In the genomic region with DNA sequence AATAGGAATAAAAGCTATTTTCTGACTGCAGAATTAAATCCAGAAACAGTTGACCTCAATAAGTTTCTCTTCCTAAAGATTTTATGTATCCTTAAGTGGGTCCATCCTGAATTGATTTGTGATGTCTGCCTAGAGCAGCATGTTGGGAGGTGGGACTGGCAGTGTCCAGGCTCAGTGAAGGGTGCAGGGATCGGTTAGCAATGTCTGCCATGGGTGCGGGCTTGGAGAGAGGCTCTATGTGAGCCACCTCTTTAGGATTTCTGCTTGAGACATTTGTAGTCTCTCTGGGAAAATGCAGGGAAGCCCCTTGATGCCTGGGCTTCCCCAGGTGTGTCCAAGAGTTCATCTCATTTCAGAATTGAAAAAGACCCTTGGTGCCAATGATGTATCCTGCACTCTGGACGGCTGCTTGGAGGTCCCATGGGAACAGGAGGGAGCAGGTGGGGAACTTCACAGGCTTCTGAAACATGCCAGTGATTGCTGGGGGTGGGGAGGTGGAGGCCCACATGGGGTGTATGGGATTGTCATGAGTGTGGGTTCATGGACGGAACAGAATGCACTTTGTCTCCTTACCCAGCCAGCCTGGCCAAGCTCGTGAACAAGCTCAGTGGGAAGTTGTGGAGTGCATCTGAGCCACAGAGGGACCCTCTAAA, we compare ENCODE assay signal across 24 cellular contexts. TPM values are rescaled to one million over a fixed set of nuclear protein-coding genes. Genes with fewer than 3 reads are reported as not detected.
DNase-seq lines count a peak whose midpoint lies in the region; ATAC-seq lines count a peak whose summit lies in the region.
"Had no signal": no experiment of that assay in that cellular context is flagged by ENCODE, and none has a peak within 500 bp of the region (broad histone marks: within the 10 kb centered on the region; RNA-seq: fewer than 3 reads in every experiment).

No MANE protein-coding gene starts in this region.

- H3K4me1 Mint-ChIP-seq in stimulated activated memory B cell treated with anti-CD40 and anti-IgM and Interleukin-4, amounts not matched to agents 10 μg/mL and 1 μg/mL and 100 μg/mL, for 72 hours, result peaks cover 38% of the 10 kb centered on the region

- no peak for ATAC-seq in stimulated activated memory B cell treated with anti-CD40 and anti-IgM and Interleukin-4, amounts not matched to agents 10 μg/mL and 1 μg/mL and 100 μg/mL, for 72 hours
- ATAC-seq in sciatic nerve, result no peak
- ATAC-seq: activated T-cell treated with anti-CD3 and anti-CD28 coated beads, Interleukin-2, amount 50 U/mL, for 72 hours; left lobe of liver; pancreas had no signal

- peaks cover 5% of the 10 kb centered on the region for H3K9me3 Mint-ChIP-seq in stimulated activated memory B cell treated with anti-CD40 and anti-IgM and Interleukin-4, amounts not matched to agents 10 μg/mL and 1 μg/mL and 100 μg/mL, for 72 hours
- H3K9me3 Mint-ChIP-seq: activated CD4-positive, alpha-beta memory T cell treated with anti-CD3 and anti-CD28 coated beads for 36 hours; activated T-cell treated with anti-CD3 and anti-CD28 coated beads, Interleukin-2, amount 50 U/mL, for 72 hours; CD4-positive, alpha-beta T cell; dendritic cell treated with granulocyte-macrophage colony-stimulating factor and Interleukin-4, amounts not matched to agents 40 ng/mL and 50 ng/mL, for 4 days had no signal

- H3K36me3 Mint-ChIP-seq in stimulated activated memory B cell treated with anti-CD40 and anti-IgM and Interleukin-4, amounts not matched to agents 10 μg/mL and 1 μg/mL and 100 μg/mL, for 72 hours, result peaks cover 60% of the 10 kb centered on the region
- H3K36me3 Mint-ChIP-seq: activated CD4-positive, alpha-beta memory T cell treated with anti-CD3 and anti-CD28 coated beads for 36 hours had no signal

- H3K27ac Mint-ChIP-seq in stimulated activated memory B cell treated with anti-CD40 and anti-IgM and Interleukin-4, amounts not matched to agents 10 μg/mL and 1 μg/mL and 100 μg/mL, for 72 hours, result peak overlapping the region; percentile 57
- H3K27ac Mint-ChIP-seq: activated CD4-positive, alpha-beta memory T cell treated with anti-CD3 and anti-CD28 coated beads for 36 hours; activated T-cell treated with anti-CD3 and anti-CD28 coated beads, Interleukin-2, amount 50 U/mL, for 72 hours; CD4-positive, alpha-beta T cell had no signal

- DNase-seq in NCI-H2171 treated with DMSO at 0.1 percent for 48 hours (lab: John Stamatoyannopoulos, UW) (peak; percentile 48), NCI-H2171 (lab: John Stamatoyannopoulos, UW) (no peak), NCI-H69 (lab: John Stamatoyannopoulos, UW) (peak; percentile 27), amniotic epithelial cell (ENCODE audit: low read depth) (peak; percentile 8), sciatic nerve (ENCODE audit: low spot score) (no peak), DMS114 treated with DMSO at 0.1 percent for 48 hours (lab: John Stamatoyannopoulos, UW; ENCODE audit: unreplicated experiment) (no peak)
- no peak for DNase-seq in stimulated activated naive CD4-positive, alpha-beta T cell (lab: John Stamatoyannopoulos, UW)
- DNase-seq: activated CD4-positive, alpha-beta memory T cell treated with anti-CD3 and anti-CD28 coated beads for 36 hours; activated CD4-positive, alpha-beta T cell treated with anti-CD3 and anti-CD28 coated beads for 1 hour; activated naive CD4-positive, alpha-beta T cell; activated T-cell treated with anti-CD3 and anti-CD28 coated beads, Interleukin-2, amount 50 U/mL, for 72 hours; CD4-positive, alpha-beta T cell; central memory CD4-positive, alpha-beta T cell; glutamatergic neuron; NCI-H1105; NCI-H187; NCI-H345; pancreas; small intestine; stimulated activated naive CD4-positive, alpha-beta T cell treated with Interleukin-2 at 50 U/mL for 16 hours; upper lobe of left lung had no signal

- no peaks in the 10 kb centered on the region for H3K27me3 Mint-ChIP-seq in stimulated activated memory B cell treated with anti-CD40 and anti-IgM and Interleukin-4, amounts not matched to agents 10 μg/mL and 1 μg/mL and 100 μg/mL, for 72 hours
- H3K27me3 Mint-ChIP-seq: activated CD4-positive, alpha-beta memory T cell treated with anti-CD3 and anti-CD28 coated beads for 36 hours; CD4-positive, alpha-beta T cell; dendritic cell treated with granulocyte-macrophage colony-stimulating factor and Interleukin-4, amounts not matched to agents 40 ng/mL and 50 ng/mL, for 4 days had no signal

- H3K4me3 Mint-ChIP-seq in stimulated activated memory B cell treated with anti-CD40 and anti-IgM and Interleukin-4, amounts not matched to agents 10 μg/mL and 1 μg/mL and 100 μg/mL, for 72 hours, result no peak overlapping the region
- H3K4me3 Mint-ChIP-seq: activated CD4-positive, alpha-beta memory T cell treated with anti-CD3 and anti-CD28 coated beads for 36 hours; activated T-cell treated with anti-CD3 and anti-CD28 coated beads, Interleukin-2, amount 50 U/mL, for 72 hours; CD4-positive, alpha-beta T cell; dendritic cell treated with granulocyte-macrophage colony-stimulating factor and Interleukin-4, amounts not matched to agents 40 ng/mL and 50 ng/mL, for 4 days had no signal

- intact Hi-C loops in sciatic nerve (cut with DNase I), result no loop called here

RNA-seq across cellular contexts. Expression of gene COLGALT1, which starts 6.2 kb away (rescaled TPM):
- total RNA-seq in sciatic nerve, result 84.0 TPM

RNA-seq across cellular contexts. Expression of gene PGLS, which starts 37.8 kb away (rescaled TPM):
- total RNA-seq in sciatic nerve, result 47.3 TPM

Comparison
In these comparisons a context has a peak if more than half of its experiments do, and no peak if none do; other contexts are left out.
1. DNase-seq: peak in NCI-H2171 treated with DMSO at 0.1 percent for 48 hours (single experiment), NCI-H69 (single experiment) and amniotic epithelial cell (single experiment); none in NCI-H2171 (single experiment), sciatic nerve (single experiment), stimulated activated naive CD4-positive, alpha-beta T cell (0 of 6) and DMS114 treated with DMSO at 0.1 percent for 48 hours (single experiment).